In the genomic region with DNA sequence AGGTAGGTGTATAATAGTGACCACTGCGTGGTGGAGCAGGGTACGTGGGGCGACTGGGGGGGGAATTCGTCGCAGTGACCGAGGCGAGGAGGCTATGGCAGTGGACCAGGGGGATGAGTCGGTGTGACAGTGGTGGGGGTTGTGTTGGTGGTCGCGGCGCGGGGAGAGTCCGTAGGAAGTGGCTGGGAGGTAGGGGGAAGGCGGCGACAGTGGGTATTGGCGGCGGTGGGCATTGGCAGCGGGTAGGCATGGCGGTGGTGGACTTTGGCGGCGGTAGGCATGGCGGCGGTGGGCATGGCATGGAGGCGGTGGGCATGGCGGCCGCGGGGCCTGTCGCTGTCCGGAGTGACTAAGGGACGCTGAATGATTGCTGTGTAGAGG, we compare ENCODE assay signal across 1 cellular context.
TF ChIP-seq lines count a peak whose summit lies in the region.

No MANE protein-coding gene starts in this region.

TF ChIP-seq in WTC11, 78 proteins besides CTCF, POLR2A, EP300 and RAD21 (continued from another document):
- TF ChIP-seq STAT6 (CRISPR knock-in tag; conservative IDR thresholded peaks at IDR 0.05; ENCODE audit: low read depth), result no peak
- no peak for TF ChIP-seq FOXP4 (CRISPR knock-in tag; IDR thresholded peaks at IDR 0.05)
